ENCODE assay signal across 21 cellular contexts in genomic region chr6:104109806-104110205, GRCh38.
"Had no signal": no experiment of that assay in that cellular context is flagged by ENCODE, and none has a peak within 500 bp of the region (broad histone marks: within the 10 kb centered on the region; RNA-seq: fewer than 3 reads in every experiment).

No MANE protein-coding gene starts in this region.

- H3K4me3 ChIP-seq: colonic mucosa, esophagus squamous epithelium, gastrocnemius medialis, heart right ventricle, left lung, lower lobe of right lung, mucosa of descending colon had no signal

- H3K4me1 ChIP-seq: colonic mucosa, esophagus squamous epithelium, gastrocnemius medialis, heart right ventricle, left lung, lower lobe of right lung had no signal

- H3K27ac ChIP-seq: colonic mucosa, epithelial cell of prostate, esophagus squamous epithelium, gastrocnemius medialis, heart right ventricle, left lung, lower lobe of right lung had no signal

- H3K27me3 ChIP-seq: colonic mucosa, esophagus squamous epithelium, gastrocnemius medialis, heart right ventricle, left lung had no signal

- ATAC-seq: esophagus mucosa, gastrocnemius medialis, heart right ventricle, left cardiac atrium, left lung, left ventricle myocardium superior, lower lobe of right lung, mucosa of descending colon had no signal

- DNase-seq: colonic mucosa; cortex of kidney; effector CD8-positive, alpha-beta T cell; erythroblast; esophagus squamous epithelium; foreskin fibroblast; foreskin melanocyte; gastrocnemius medialis; glutamatergic neuron; head of caudate nucleus; heart right ventricle; hippocampal formation; left cardiac atrium; left lung; left ventricle myocardium superior; lower lobe of right lung; mesenchymal stem cell; mucosa of descending colon; naive B cell had no signal

- H3K36me3 ChIP-seq: colonic mucosa, esophagus squamous epithelium, gastrocnemius medialis, heart right ventricle, left lung, lower lobe of right lung had no signal

- H3K9me3 ChIP-seq: colonic mucosa, esophagus squamous epithelium, gastrocnemius medialis, lower lobe of right lung, mucosa of descending colon had no signal
